Comparison of ENCODE assay signal across 24 cellular contexts in the genomic region with DNA sequence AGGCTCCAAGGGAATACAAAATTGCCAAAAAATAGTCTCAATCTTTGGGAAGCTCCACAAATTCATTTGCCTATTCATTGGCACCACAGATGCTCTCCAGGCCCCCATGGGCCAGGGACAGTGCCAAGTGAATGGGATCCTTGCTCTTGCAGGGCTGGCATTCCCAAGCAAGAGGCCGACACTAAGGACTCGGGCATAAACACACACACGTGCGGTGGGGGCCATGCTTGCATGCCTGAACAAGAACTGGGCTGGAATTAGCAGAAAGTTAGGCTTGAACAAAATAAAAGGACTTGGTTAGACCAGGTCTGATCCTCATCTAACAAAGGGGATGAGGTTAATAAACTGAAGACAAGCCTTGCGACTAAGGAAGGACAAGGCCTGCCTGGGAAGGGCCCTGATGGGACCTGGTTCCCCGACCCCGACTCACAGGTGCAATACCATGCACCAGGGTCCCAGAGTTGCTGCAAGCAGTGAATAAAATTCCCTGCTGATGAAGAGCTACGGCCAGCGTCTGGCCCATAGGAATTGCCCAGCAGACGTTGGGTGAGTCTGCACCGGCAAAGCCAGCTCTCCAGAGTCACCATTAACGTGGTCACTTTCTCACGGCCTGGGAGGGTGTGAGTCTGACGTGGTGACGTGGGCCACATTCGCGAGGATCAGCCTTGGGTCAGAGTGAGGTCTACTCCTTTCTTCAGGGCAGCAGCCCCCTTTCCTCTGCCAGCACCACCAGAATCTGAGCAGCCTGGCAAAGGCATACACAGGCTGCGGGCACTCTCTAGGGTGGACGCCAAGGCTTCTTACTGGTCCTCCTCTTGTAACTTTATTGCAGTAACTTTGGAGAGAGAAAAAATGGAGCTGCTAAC.
"Had no signal": no experiment of that assay in that cellular context is flagged by ENCODE, and none has a peak within 500 bp of the region (broad histone marks: within the 10 kb centered on the region; RNA-seq: fewer than 3 reads in every experiment).

No MANE protein-coding gene starts in this region.

- H3K9me3 Mint-ChIP-seq: natural killer cell treated with Interleukin-12 subunit alpha and Interleukin-12 subunit beta and Interleukin-15 and Interleukin-18, amount 100 ng/mL, for 72 hours had no signal

- H3K4me3 ChIP-seq: breast epithelium, esophagus muscularis mucosa, left ventricle myocardium inferior, lung, mucosa of descending colon, testis, transverse colon had no signal

- H3K27me3 ChIP-seq: breast epithelium, testis, transverse colon had no signal

- H3K9me3 ChIP-seq: testis, transverse colon had no signal

- H3K36me3 ChIP-seq: breast epithelium, esophagus muscularis mucosa, left ventricle myocardium inferior, transverse colon had no signal

- H3K27me3 Mint-ChIP-seq: activated CD8-positive, alpha-beta memory T cell treated with anti-CD3 and anti-CD28 coated beads, Interleukin-2, amount 10 ng/mL, durations not matched to agents 7 days and 5 days; natural killer cell treated with Interleukin-12 subunit alpha and Interleukin-12 subunit beta and Interleukin-15 and Interleukin-18, amount 100 ng/mL, for 72 hours had no signal

- H3K36me3 Mint-ChIP-seq: activated CD8-positive, alpha-beta memory T cell treated with anti-CD3 and anti-CD28 coated beads, Interleukin-2, amount 10 ng/mL, durations not matched to agents 7 days and 5 days; natural killer cell treated with Interleukin-12 subunit alpha and Interleukin-12 subunit beta and Interleukin-15 and Interleukin-18, amount 100 ng/mL, for 72 hours had no signal

- ATAC-seq: activated CD8-positive, alpha-beta memory T cell treated with anti-CD3 and anti-CD28 coated beads, Interleukin-2, amount 10 ng/mL, durations not matched to agents 7 days and 5 days; activated CD8-positive, alpha-beta T cell treated with anti-CD3 and anti-CD28 coated beads, Interleukin-2, amount 10 ng/mL, durations not matched to agents 7 days and 5 days; mucosa of descending colon; natural killer cell treated with Interleukin-12 subunit alpha and Interleukin-12 subunit beta and Interleukin-15 and Interleukin-18, amount 100 ng/mL, for 72 hours; WTC11 had no signal

- H3K4me3 Mint-ChIP-seq: activated CD8-positive, alpha-beta memory T cell treated with anti-CD3 and anti-CD28 coated beads, Interleukin-2, amount 10 ng/mL, durations not matched to agents 7 days and 5 days; activated CD8-positive, alpha-beta T cell treated with anti-CD3 and anti-CD28 coated beads, Interleukin-2, amount 10 ng/mL, durations not matched to agents 7 days and 5 days; central memory CD8-positive, alpha-beta T cell; natural killer cell treated with Interleukin-12 subunit alpha and Interleukin-12 subunit beta and Interleukin-15 and Interleukin-18, amount 100 ng/mL, for 72 hours; WTC11 had no signal

- H3K27ac ChIP-seq: breast epithelium, esophagus muscularis mucosa, left ventricle myocardium inferior, testis, transverse colon had no signal

- H3K27ac Mint-ChIP-seq: activated CD8-positive, alpha-beta memory T cell treated with anti-CD3 and anti-CD28 coated beads, Interleukin-2, amount 10 ng/mL, durations not matched to agents 7 days and 5 days; activated CD8-positive, alpha-beta T cell treated with anti-CD3 and anti-CD28 coated beads, Interleukin-2, amount 10 ng/mL, durations not matched to agents 7 days and 5 days; activated T-helper 2 cell treated with anti-CD3 and anti-CD28 coated beads, Interferon-gamma antibody, Interleukin-2, Interleukin-4, amounts not matched to agents 10 μg/mL and 5 μg/mL and 100 μg/mL, durations not matched to agents 14 hours and 24 hours and 36 hours; natural killer cell treated with Interleukin-12 subunit alpha and Interleukin-12 subunit beta and Interleukin-15 and Interleukin-18, amount 100 ng/mL, for 72 hours; progenitor cell of endocrine pancreas; WTC11 had no signal

- H3K4me1 ChIP-seq: breast epithelium, esophagus muscularis mucosa, left ventricle myocardium inferior, testis, transverse colon had no signal

- H3K4me1 Mint-ChIP-seq: activated CD8-positive, alpha-beta memory T cell treated with anti-CD3 and anti-CD28 coated beads, Interleukin-2, amount 10 ng/mL, durations not matched to agents 7 days and 5 days; central memory CD8-positive, alpha-beta T cell had no signal

- DNase-seq: activated CD4-positive, alpha-beta T cell treated with anti-CD3 and anti-CD28 coated beads for 1 hour; activated CD4-positive, alpha-beta T cell treated with anti-CD3 and anti-CD28 coated beads, Interleukin-2, amount 50 U/mL, for 1 hour; activated CD8-positive, alpha-beta memory T cell treated with anti-CD3 and anti-CD28 coated beads, Interleukin-2, amount 10 ng/mL, durations not matched to agents 7 days and 5 days; activated CD8-positive, alpha-beta T cell treated with anti-CD3 and anti-CD28 coated beads, Interleukin-2, amount 10 ng/mL, durations not matched to agents 7 days and 5 days; activated naive CD4-positive, alpha-beta T cell treated with anti-CD3 and anti-CD28 coated beads, Interleukin-2, amount 50 U/mL, for 16 hours; activated T-cell treated with anti-CD3 and anti-CD28 coated beads, Interleukin-2, amount 50 U/mL, for 48 hours; amniotic stem cell; dermis blood vessel endothelial cell; effector CD4-positive, alpha-beta T cell; left ventricle myocardium inferior; mesendoderm; mucosa of descending colon; stimulated activated naive CD4-positive, alpha-beta T cell treated with Interleukin-2 at 50 U/mL for 16 hours; T-helper 2 cell; testis; transverse colon had no signal
